34 cellular contexts compared by ENCODE assay signal in genomic region chr22:37072673-37073072, GRCh38. TPM values are rescaled to one million over a fixed set of nuclear protein-coding genes. Genes with fewer than 3 reads are reported as not detected.
"Had no signal": no experiment of that assay in that cellular context is flagged by ENCODE, and none has a peak within 500 bp of the region (broad histone marks: within the 10 kb centered on the region; RNA-seq: fewer than 3 reads in every experiment).

No MANE protein-coding gene starts in this region.

- H3K36me3 ChIP-seq: adrenal gland, esophagus squamous epithelium, gastroesophageal sphincter, heart right ventricle had no signal

- FAIRE-seq: colon had no signal

- DNase-seq: activated CD4-positive, alpha-beta memory T cell treated with anti-CD3 and anti-CD28 coated beads for 36 hours; activated CD4-positive, alpha-beta T cell treated with anti-CD3 and anti-CD28 coated beads for 36 hours; activated CD4-positive, alpha-beta T cell treated with anti-CD3 and anti-CD28 coated beads, Interleukin-2, amount 10 ng/mL, durations not matched to agents 24 days and 14 days; activated CD4-positive, CD25-positive, alpha-beta regulatory T cell; activated CD4-positive, CD25-positive, alpha-beta regulatory T cell treated with anti-CD3 and anti-CD28 coated beads, Interleukin-2, amount 50 U/mL, for 72 hours; activated CD8-positive, alpha-beta memory T cell treated with anti-CD3 and anti-CD28 coated beads, Interleukin-2, amount 10 ng/mL, durations not matched to agents 7 days and 5 days; activated CD8-positive, alpha-beta memory T cell treated with anti-CD3 and anti-CD28 coated beads, Interleukin-2, amount 50 U/mL, for 4 hours; activated CD8-positive, alpha-beta T cell treated with anti-CD3 and anti-CD28 coated beads, Interleukin-2, amount 10 ng/mL, durations not matched to agents 7 days and 5 days; activated effector memory CD4-positive, alpha-beta T cell treated with anti-CD3 and anti-CD28 coated beads, Interleukin-2, amount 50 U/mL, for 16 hours; activated naive CD4-positive, alpha-beta T cell treated with anti-CD3 and anti-CD28 coated beads for 36 hours; activated naive CD8-positive, alpha-beta T cell treated with anti-CD3 and anti-CD28 coated beads for 36 hours; activated naive CD8-positive, alpha-beta T cell treated with anti-CD3 and anti-CD28 coated beads, Interleukin-2, amount 50 U/mL, for 24 hours; activated T-cell treated with anti-CD3 and anti-CD28 coated beads, Interleukin-2, amount 50 U/mL, for 1 hour; activated T-cell treated with anti-CD3 and anti-CD28 coated beads, Interleukin-2, amount 50 U/mL, for 48 hours; adrenal gland; amygdala; aorta; body of pancreas; caudate nucleus; cortex of kidney; dermis blood vessel endothelial cell; effector CD4-positive, alpha-beta T cell; effector memory CD8-positive, alpha-beta T cell; esophagus squamous epithelium; foreskin melanocyte; heart right ventricle; T-helper 2 cell had no signal

- H3K4me3 ChIP-seq: adrenal gland, body of pancreas, esophagus squamous epithelium, gastroesophageal sphincter, heart right ventricle had no signal

- H3K27ac ChIP-seq: adrenal gland, body of pancreas, epithelial cell of prostate, esophagus squamous epithelium, gastroesophageal sphincter, heart right ventricle had no signal

- H3K9me3 ChIP-seq: adrenal gland, body of pancreas, esophagus squamous epithelium, gastroesophageal sphincter, heart right ventricle had no signal

- H3K4me1 ChIP-seq: adrenal gland, body of pancreas, gastroesophageal sphincter had no signal

RNA-seq across cellular contexts. Expression of gene TMPRSS6, which starts 36.8 kb away (rescaled TPM):
- total RNA-seq: aorta, chondrocyte, dermis blood vessel endothelial cell, fibroblast of lung, fibroblast of villous mesenchyme, gastroesophageal sphincter, glomerular endothelial cell, heart right ventricle had no signal
- polyA plus RNA-seq: aorta, fibroblast of lung, heart right ventricle had no signal
